ENCODE assay signal across 21 cellular contexts in genomic region chr7:98964596-98964995, GRCh38.
DNase-seq lines count a peak whose midpoint lies in the region.
"Had no signal": no experiment of that assay in that cellular context is flagged by ENCODE, and none has a peak within 500 bp of the region (broad histone marks: within the 10 kb centered on the region; RNA-seq: fewer than 3 reads in every experiment).

No MANE protein-coding gene starts in this region.

- H3K9me3 Mint-ChIP-seq in CD8-positive, alpha-beta memory T cell, result no peaks in the 10 kb centered on the region
- H3K9me3 Mint-ChIP-seq: CD14-positive monocyte; CD4-positive, alpha-beta memory T cell; CD4-positive, CD25-positive, alpha-beta regulatory T cell had no signal

- H3K4me3 ChIP-seq in CD8-positive, alpha-beta memory T cell (ENCODE audit: low read length), result no peak overlapping the region
- H3K4me3 ChIP-seq: BLaER1, GM12878 had no signal

- no peak overlapping the region for H3K27ac ChIP-seq in CD8-positive, alpha-beta memory T cell (ENCODE audit: low read depth, low read length)
- H3K27ac ChIP-seq: BLaER1 had no signal

- peak; percentile 56 for DNase-seq in activated effector memory CD4-positive, alpha-beta T cell treated with anti-CD3 and anti-CD28 coated beads, Interleukin-2, amount 50 U/mL, for 16 hours
- DNase-seq in activated effector memory CD4-positive, alpha-beta T cell treated with Interleukin-2 at 50 U/mL for 16 hours, result no peak
- DNase-seq in mesenteric fat pad (ENCODE audit: low spot score) (peak; percentile 67), DMS153 treated with DMSO at 0.1 percent for 48 hours (lab: John Stamatoyannopoulos, UW; ENCODE audit: unreplicated experiment) (no peak)
- DNase-seq in CD8-positive, alpha-beta memory T cell, result no peak
- DNase-seq: 8988T; ACHN; BE2C; C1 segment of cervical spinal cord; Caco-2; Calu3; CD4-positive, alpha-beta memory T cell; CD4-positive, CD25-positive, alpha-beta regulatory T cell; DMS53; DMS79; DND-41; EL; GDM1 had no signal

- peak overlapping the region in 1 of 8 donors; percentile 33 for H3K27ac Mint-ChIP-seq in CD8-positive, alpha-beta memory T cell
- H3K27ac Mint-ChIP-seq: CD14-positive monocyte had no signal

- H3K27me3 Mint-ChIP-seq in CD8-positive, alpha-beta memory T cell, result no peaks in the 10 kb centered on the region
- H3K27me3 Mint-ChIP-seq: CD4-positive, alpha-beta memory T cell; CD4-positive, CD25-positive, alpha-beta regulatory T cell had no signal

- POLR2A ChIA-PET in CD8-positive, alpha-beta memory T cell (lab: Charles Lee), result no interaction called here

- no peaks in the 10 kb centered on the region for H3K9me3 ChIP-seq in CD8-positive, alpha-beta memory T cell (ENCODE audit: low read length)
- H3K9me3 ChIP-seq: BE2C, BLaER1, Caco-2 had no signal

- H3K4me1 Mint-ChIP-seq in CD8-positive, alpha-beta memory T cell, result no peaks in the 10 kb centered on the region
- H3K4me1 Mint-ChIP-seq: CD14-positive monocyte had no signal

- no peaks in the 10 kb centered on the region for H3K27me3 ChIP-seq in CD8-positive, alpha-beta memory T cell (ENCODE audit: insufficient read depth, low read length, poor library complexity, severe bottlenecking)
- H3K27me3 ChIP-seq: BE2C, BLaER1 had no signal

- no peaks in the 10 kb centered on the region for H3K4me1 ChIP-seq in CD8-positive, alpha-beta memory T cell (ENCODE audit: insufficient read depth, low read length)
- H3K4me1 ChIP-seq: BE2C, BLaER1, Caco-2 had no signal

- no peak overlapping the region for H3K4me3 Mint-ChIP-seq in CD8-positive, alpha-beta memory T cell
- H3K4me3 Mint-ChIP-seq: CD14-positive monocyte; CD4-positive, alpha-beta memory T cell; CD4-positive, CD25-positive, alpha-beta regulatory T cell had no signal

- CTCF ChIA-PET in CD8-positive, alpha-beta memory T cell (lab: Charles Lee), result no interaction called here

- peaks cover 48% of the 10 kb centered on the region for H3K36me3 ChIP-seq in CD8-positive, alpha-beta memory T cell (ENCODE audit: insufficient read depth, low read length)

- H3K36me3 Mint-ChIP-seq in CD8-positive, alpha-beta memory T cell, result peaks cover 8 to 97% (median 28%) of the 10 kb centered on the region in 3 donors

Comparison
In these comparisons a context has a peak if more than half of its experiments do, and no peak if none do; other contexts are left out.
1. DNase-seq: peak in activated effector memory CD4-positive, alpha-beta T cell treated with anti-CD3 and anti-CD28 coated beads, Interleukin-2, amount 50 U/mL, for 16 hours (single experiment) and mesenteric fat pad (single experiment); none in activated effector memory CD4-positive, alpha-beta T cell treated with Interleukin-2 at 50 U/mL for 16 hours (single experiment), CD8-positive, alpha-beta memory T cell (0 of 5) and DMS153 treated with DMSO at 0.1 percent for 48 hours (single experiment).